In genomic region chr1:10835423-10836421, GRCh38 we compare ENCODE assay signal across 9 cellular contexts. TPM values are rescaled to one million over a fixed set of nuclear protein-coding genes. Genes with fewer than 3 reads are reported as not detected.
DNase-seq lines count a peak whose midpoint lies in the region; ATAC-seq and TF ChIP-seq lines count a peak whose summit lies in the region.
"Had no signal": no experiment of that assay in that cellular context is flagged by ENCODE, and none has a peak within 500 bp of the region (broad histone marks: within the 10 kb centered on the region; RNA-seq: fewer than 3 reads in every experiment).

No MANE protein-coding gene starts in this region.

- H3K9me3 Mint-ChIP-seq in activated CD8-positive, alpha-beta T cell treated with anti-CD3 and anti-CD28 coated beads for 36 hours = no peaks in the 10 kb centered on the region
- no peaks in the 10 kb centered on the region for H3K9me3 Mint-ChIP-seq in activated CD8-positive, alpha-beta T cell treated with anti-CD3 and anti-CD28 coated beads, Interleukin-2, amount 10 ng/mL, durations not matched to agents 7 days and 5 days (ENCODE audit: insufficient read depth)
- no peaks in the 10 kb centered on the region for H3K9me3 Mint-ChIP-seq in endothelial cell (ENCODE audit: unreplicated experiment)

- no peak overlapping the region for H3K9ac ChIP-seq in MM.1S (ENCODE audit: low read length)

- no peaks in the 10 kb centered on the region for H3K9me2 ChIP-seq in MM.1S (replicated peaks; ENCODE audit: insufficient read depth, low read length)

- peak; percentile 56 for ATAC-seq in activated CD8-positive, alpha-beta T cell treated with anti-CD3 and anti-CD28 coated beads for 36 hours
- ATAC-seq in activated CD8-positive, alpha-beta T cell treated with anti-CD3 and anti-CD28 coated beads, Interleukin-2, amount 10 ng/mL, durations not matched to agents 7 days and 5 days = no peak
- no peak for ATAC-seq in HG03442 (IDR thresholded peaks at IDR 0.05; ENCODE audit: unreplicated experiment)

- POLR2A ChIA-PET in activated CD8-positive, alpha-beta T cell treated with anti-CD3 and anti-CD28 coated beads for 36 hours (lab: Charles Lee) = no interaction called here
- POLR2A ChIA-PET in activated CD8-positive, alpha-beta T cell treated with anti-CD3 and anti-CD28 coated beads, Interleukin-2, amount 10 ng/mL, durations not matched to agents 7 days and 5 days (lab: Charles Lee) = no interaction called here

- no peaks in the 10 kb centered on the region for H3K4me1 ChIP-seq in MM.1S (ENCODE audit: low read length)

- H3K4me3 Mint-ChIP-seq in activated CD8-positive, alpha-beta T cell treated with anti-CD3 and anti-CD28 coated beads for 36 hours = no peak overlapping the region
- no peak overlapping the region for H3K4me3 Mint-ChIP-seq in activated CD8-positive, alpha-beta T cell treated with anti-CD3 and anti-CD28 coated beads, Interleukin-2, amount 10 ng/mL, durations not matched to agents 7 days and 5 days
- no peak overlapping the region for H3K4me3 Mint-ChIP-seq in endothelial cell (ENCODE audit: unreplicated experiment)

- no peaks in the 10 kb centered on the region for H3K4me1 Mint-ChIP-seq in activated CD8-positive, alpha-beta T cell treated with anti-CD3 and anti-CD28 coated beads for 36 hours (ENCODE audit: low read depth)
- no peaks in the 10 kb centered on the region for H3K4me1 Mint-ChIP-seq in activated CD8-positive, alpha-beta T cell treated with anti-CD3 and anti-CD28 coated beads, Interleukin-2, amount 10 ng/mL, durations not matched to agents 7 days and 5 days (ENCODE audit: low read depth)
- peaks cover 5% of the 10 kb centered on the region for H3K4me1 Mint-ChIP-seq in endothelial cell (ENCODE audit: unreplicated experiment)

- H2AFZ ChIP-seq in MM.1S (ENCODE audit: low read length) = no peak overlapping the region

- no peak overlapping the region for H3K27ac ChIP-seq in MM.1S (ENCODE audit: low read length)
- H3K27ac ChIP-seq: SK-N-MC had no signal

- CTCF ChIA-PET in activated CD8-positive, alpha-beta T cell treated with anti-CD3 and anti-CD28 coated beads for 36 hours (lab: Charles Lee) = no interaction called here
- CTCF ChIA-PET in activated CD8-positive, alpha-beta T cell treated with anti-CD3 and anti-CD28 coated beads, Interleukin-2, amount 10 ng/mL, durations not matched to agents 7 days and 5 days (lab: Charles Lee) = no interaction called here

- no peaks in the 10 kb centered on the region for H3K36me3 Mint-ChIP-seq in activated CD8-positive, alpha-beta T cell treated with anti-CD3 and anti-CD28 coated beads for 36 hours (ENCODE audit: low read depth)
- H3K36me3 Mint-ChIP-seq in activated CD8-positive, alpha-beta T cell treated with anti-CD3 and anti-CD28 coated beads, Interleukin-2, amount 10 ng/mL, durations not matched to agents 7 days and 5 days (ENCODE audit: low read depth) = no peaks in the 10 kb centered on the region
- H3K36me3 Mint-ChIP-seq in endothelial cell (ENCODE audit: low read depth, unreplicated experiment) = no peaks in the 10 kb centered on the region

- H3K4me3 ChIP-seq in MM.1S (ENCODE audit: low read length) = no peak overlapping the region
- H3K4me3 ChIP-seq: SK-N-MC had no signal

- H3K27me3 ChIP-seq in MM.1S (replicated peaks; ENCODE audit: insufficient read depth, low read length) = peaks cover 90% of the 10 kb centered on the region

- no peaks in the 10 kb centered on the region for H3K79me2 ChIP-seq in MM.1S (ENCODE audit: low read length)

- no peak overlapping the region for H3K27ac Mint-ChIP-seq in activated CD8-positive, alpha-beta T cell treated with anti-CD3 and anti-CD28 coated beads for 36 hours
- H3K27ac Mint-ChIP-seq in activated CD8-positive, alpha-beta T cell treated with anti-CD3 and anti-CD28 coated beads, Interleukin-2, amount 10 ng/mL, durations not matched to agents 7 days and 5 days = no peak overlapping the region
- no peak overlapping the region for H3K27ac Mint-ChIP-seq in endothelial cell (ENCODE audit: unreplicated experiment)

- H3K9me3 ChIP-seq in MM.1S (replicated peaks; ENCODE audit: insufficient read depth, low read length) = no peaks in the 10 kb centered on the region

- no peaks in the 10 kb centered on the region for H3K36me3 ChIP-seq in MM.1S (replicated peaks; ENCODE audit: insufficient read depth, low read length)

- H4K20me1 ChIP-seq in MM.1S (ENCODE audit: insufficient read depth, low read length) = no peaks in the 10 kb centered on the region

- DNase-seq in activated CD8-positive, alpha-beta T cell treated with anti-CD3 and anti-CD28 coated beads for 36 hours = peak; percentile 14
- no peak for DNase-seq in activated CD8-positive, alpha-beta T cell treated with anti-CD3 and anti-CD28 coated beads, Interleukin-2, amount 10 ng/mL, durations not matched to agents 7 days and 5 days
- DNase-seq in NCI-H510A treated with DMSO at 0.1 percent for 48 hours (lab: John Stamatoyannopoulos, UW) = peak; percentile 99
- peak; percentile 83 for DNase-seq in endothelial cell (ENCODE audit: low spot score)
- DNase-seq in retina = peak; percentile 91
- no peak for DNase-seq in epidermal melanocyte (ENCODE audit: insufficient read length, low spot score)
- no peak for DNase-seq in MM.1S

- no peaks in the 10 kb centered on the region for H3F3A ChIP-seq in MM.1S (ENCODE audit: insufficient read depth, low read length)

- peaks cover 33% of the 10 kb centered on the region for H3K27me3 Mint-ChIP-seq in activated CD8-positive, alpha-beta T cell treated with anti-CD3 and anti-CD28 coated beads for 36 hours
- H3K27me3 Mint-ChIP-seq in activated CD8-positive, alpha-beta T cell treated with anti-CD3 and anti-CD28 coated beads, Interleukin-2, amount 10 ng/mL, durations not matched to agents 7 days and 5 days (ENCODE audit: low read depth) = peaks cover 33% of the 10 kb centered on the region
- peaks cover 5% of the 10 kb centered on the region for H3K27me3 Mint-ChIP-seq in endothelial cell (ENCODE audit: unreplicated experiment)

- no peak overlapping the region for H3K4me2 ChIP-seq in MM.1S (ENCODE audit: low read depth, low read length)

- intact Hi-C loops in activated CD8-positive, alpha-beta T cell treated with anti-CD3 and anti-CD28 coated beads for 36 hours (cut with micrococcal nuclease) = no loop called here

- no peak for TF ChIP-seq CTCF in activated CD8-positive, alpha-beta T cell treated with anti-CD3 and anti-CD28 coated beads for 36 hours (IDR thresholded peaks at IDR 0.05)
- TF ChIP-seq CTCF in endothelial cell (IDR thresholded peaks at IDR 0.05; ENCODE audit: unreplicated experiment) (no peak), MM.1S (IDR thresholded peaks at IDR 0.05; ENCODE audit: low read length) (no peak)

RNA-seq across cellular contexts. Expression of gene CASZ1, which starts 39.3 kb away (rescaled TPM):
- 1 to 10 TPM; 2.9 to 4.1 TPM for total RNA-seq in activated CD8-positive, alpha-beta T cell treated with anti-CD3 and anti-CD28 coated beads for 36 hours
- total RNA-seq in activated CD8-positive, alpha-beta T cell treated with anti-CD3 and anti-CD28 coated beads, Interleukin-2, amount 10 ng/mL, durations not matched to agents 7 days and 5 days = 10 to 100 TPM in 1 of 2 experiments, 1 to 10 TPM in 1; 9.9 to 10.2 TPM
- 6.3 TPM for total RNA-seq in endothelial cell (ENCODE audit: unreplicated experiment)

Comparison
In these comparisons a context has a peak if more than half of its experiments do, and no peak if none do; other contexts are left out.
1. DNase-seq: peak in activated CD8-positive, alpha-beta T cell treated with anti-CD3 and anti-CD28 coated beads for 36 hours (single experiment), NCI-H510A treated with DMSO at 0.1 percent for 48 hours (single experiment), endothelial cell (single experiment) and retina (single experiment); none in activated CD8-positive, alpha-beta T cell treated with anti-CD3 and anti-CD28 coated beads, Interleukin-2, amount 10 ng/mL, durations not matched to agents 7 days and 5 days (single experiment), epidermal melanocyte (single experiment) and MM.1S (single experiment).